Comparison of ENCODE assay signal across 1 cellular context in the genomic region with DNA sequence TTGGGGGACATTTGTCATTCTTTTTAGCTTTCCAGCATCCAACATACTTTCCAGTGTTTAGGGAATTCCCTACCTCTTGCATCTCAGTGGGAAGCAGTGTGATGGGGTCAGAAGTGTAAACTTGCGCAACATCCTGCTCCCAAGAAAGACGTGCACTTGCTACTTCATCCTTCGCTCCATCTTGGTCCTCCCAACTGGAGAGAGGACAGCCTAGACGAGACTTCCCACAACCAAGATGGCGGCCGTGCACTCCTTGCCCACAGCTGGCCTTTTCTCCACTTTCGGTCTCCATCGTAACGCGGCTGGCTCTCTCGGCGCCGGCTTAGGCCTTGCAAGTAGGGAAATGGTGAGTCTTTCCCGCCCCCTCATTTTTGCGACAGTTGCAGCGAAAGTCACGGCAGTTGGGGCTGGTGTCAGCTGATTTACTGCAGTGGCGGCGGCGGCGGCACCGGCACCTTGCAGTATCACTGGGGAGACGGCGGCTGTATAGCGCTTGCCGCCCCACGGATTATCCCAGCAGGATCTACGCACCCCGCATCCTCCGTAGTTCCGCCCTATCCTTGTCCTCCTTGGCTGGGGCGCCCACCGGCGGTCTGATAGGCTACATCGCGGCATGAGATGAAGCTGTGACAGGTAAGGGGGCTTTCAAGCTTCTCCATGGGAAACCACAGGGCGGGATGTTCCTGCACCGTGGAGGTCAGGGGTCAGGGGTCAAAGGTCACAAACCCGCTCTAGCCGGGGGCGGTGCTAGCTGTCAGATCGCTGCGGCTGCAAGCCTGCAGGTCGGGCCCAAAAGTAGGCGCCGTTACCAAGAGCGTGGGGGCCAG.
TF ChIP-seq lines count a peak whose summit lies in the region.

A gene (plus strand): TSS at position 416 of the 827 bp plus-strand sequence. CDS start 21,157 bp downstream, outside the sequence.

TF ChIP-seq in HepG2, 621 proteins besides CTCF, POLR2A, EP300 and RAD21 (continued from another document):
- TF ChIP-seq, protein P1, sequence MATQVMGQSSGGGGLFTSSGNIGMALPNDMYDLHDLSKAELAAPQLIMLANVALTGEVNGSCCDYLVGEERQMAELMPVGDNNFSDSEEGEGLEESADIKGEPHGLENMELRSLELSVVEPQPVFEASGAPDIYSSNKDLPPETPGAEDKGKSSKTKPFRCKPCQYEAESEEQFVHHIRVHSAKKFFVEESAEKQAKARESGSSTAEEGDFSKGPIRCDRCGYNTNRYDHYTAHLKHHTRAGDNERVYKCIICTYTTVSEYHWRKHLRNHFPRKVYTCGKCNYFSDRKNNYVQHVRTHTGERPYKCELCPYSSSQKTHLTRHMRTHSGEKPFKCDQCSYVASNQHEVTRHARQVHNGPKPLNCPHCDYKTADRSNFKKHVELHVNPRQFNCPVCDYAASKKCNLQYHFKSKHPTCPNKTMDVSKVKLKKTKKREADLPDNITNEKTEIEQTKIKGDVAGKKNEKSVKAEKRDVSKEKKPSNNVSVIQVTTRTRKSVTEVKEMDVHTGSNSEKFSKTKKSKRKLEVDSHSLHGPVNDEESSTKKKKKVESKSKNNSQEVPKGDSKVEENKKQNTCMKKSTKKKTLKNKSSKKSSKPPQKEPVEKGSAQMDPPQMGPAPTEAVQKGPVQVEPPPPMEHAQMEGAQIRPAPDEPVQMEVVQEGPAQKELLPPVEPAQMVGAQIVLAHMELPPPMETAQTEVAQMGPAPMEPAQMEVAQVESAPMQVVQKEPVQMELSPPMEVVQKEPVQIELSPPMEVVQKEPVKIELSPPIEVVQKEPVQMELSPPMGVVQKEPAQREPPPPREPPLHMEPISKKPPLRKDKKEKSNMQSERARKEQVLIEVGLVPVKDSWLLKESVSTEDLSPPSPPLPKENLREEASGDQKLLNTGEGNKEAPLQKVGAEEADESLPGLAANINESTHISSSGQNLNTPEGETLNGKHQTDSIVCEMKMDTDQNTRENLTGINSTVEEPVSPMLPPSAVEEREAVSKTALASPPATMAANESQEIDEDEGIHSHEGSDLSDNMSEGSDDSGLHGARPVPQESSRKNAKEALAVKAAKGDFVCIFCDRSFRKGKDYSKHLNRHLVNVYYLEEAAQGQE (IDR thresholded peaks at IDR 0.05; ENCODE audit: borderline replicate concordance in 1 of 2, low read depth in 1 of 2, low read length in 2 of 2): no peak; a peak in 1 of 4 replicates
- TF ChIP-seq ZBTB20 (CRISPR knock-in tag; IDR thresholded peaks at IDR 0.05; ENCODE audit: borderline replicate concordance, low read depth) (peak; percentile 60; the same call in 1 of the 2 replicates), ZSCAN9 (CRISPR knock-in tag; IDR thresholded peaks at IDR 0.05; ENCODE audit: borderline replicate concordance) (0 out of 2 replicates have a peak, but pooled peaks have one; percentile 51), ZNF549 (CRISPR knock-in tag; IDR thresholded peaks at IDR 0.05) (no peak), MYC (CRISPR knock-in tag; IDR thresholded peaks at IDR 0.05; ENCODE audit: borderline replicate concordance) (no peak; the same call in 1 of the 2 replicates), ZNF382 (CRISPR knock-in tag; IDR thresholded peaks at IDR 0.05; ENCODE audit: borderline replicate concordance) (no peak), SP4 (CRISPR knock-in tag; IDR thresholded peaks at IDR 0.05) (peak; percentile 21; the same call in 1 of the 2 replicates)
- TF ChIP-seq, protein P2, sequence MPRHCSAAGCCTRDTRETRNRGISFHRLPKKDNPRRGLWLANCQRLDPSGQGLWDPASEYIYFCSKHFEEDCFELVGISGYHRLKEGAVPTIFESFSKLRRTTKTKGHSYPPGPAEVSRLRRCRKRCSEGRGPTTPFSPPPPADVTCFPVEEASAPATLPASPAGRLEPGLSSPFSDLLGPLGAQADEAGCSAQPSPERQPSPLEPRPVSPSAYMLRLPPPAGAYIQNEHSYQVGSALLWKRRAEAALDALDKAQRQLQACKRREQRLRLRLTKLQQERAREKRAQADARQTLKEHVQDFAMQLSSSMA (CRISPR knock-in tag; IDR thresholded peaks at IDR 0.05): no peak
- TF ChIP-seq, protein P3, sequence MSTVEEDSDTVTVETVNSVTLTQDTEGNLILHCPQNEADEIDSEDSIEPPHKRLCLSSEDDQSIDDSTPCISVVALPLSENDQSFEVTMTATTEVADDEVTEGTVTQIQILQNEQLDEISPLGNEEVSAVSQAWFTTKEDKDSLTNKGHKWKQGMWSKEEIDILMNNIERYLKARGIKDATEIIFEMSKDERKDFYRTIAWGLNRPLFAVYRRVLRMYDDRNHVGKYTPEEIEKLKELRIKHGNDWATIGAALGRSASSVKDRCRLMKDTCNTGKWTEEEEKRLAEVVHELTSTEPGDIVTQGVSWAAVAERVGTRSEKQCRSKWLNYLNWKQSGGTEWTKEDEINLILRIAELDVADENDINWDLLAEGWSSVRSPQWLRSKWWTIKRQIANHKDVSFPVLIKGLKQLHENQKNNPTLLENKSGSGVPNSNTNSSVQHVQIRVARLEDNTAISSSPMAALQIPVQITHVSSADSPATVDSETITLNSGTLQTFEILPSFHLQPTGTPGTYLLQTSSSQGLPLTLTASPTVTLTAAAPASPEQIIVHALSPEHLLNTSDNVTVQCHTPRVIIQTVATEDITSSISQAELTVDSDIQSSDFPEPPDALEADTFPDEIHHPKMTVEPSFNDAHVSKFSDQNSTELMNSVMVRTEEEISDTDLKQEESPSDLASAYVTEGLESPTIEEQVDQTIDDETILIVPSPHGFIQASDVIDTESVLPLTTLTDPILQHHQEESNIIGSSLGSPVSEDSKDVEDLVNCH (CRISPR knock-in tag; IDR thresholded peaks at IDR 0.05): no peak
